In the genomic region with DNA sequence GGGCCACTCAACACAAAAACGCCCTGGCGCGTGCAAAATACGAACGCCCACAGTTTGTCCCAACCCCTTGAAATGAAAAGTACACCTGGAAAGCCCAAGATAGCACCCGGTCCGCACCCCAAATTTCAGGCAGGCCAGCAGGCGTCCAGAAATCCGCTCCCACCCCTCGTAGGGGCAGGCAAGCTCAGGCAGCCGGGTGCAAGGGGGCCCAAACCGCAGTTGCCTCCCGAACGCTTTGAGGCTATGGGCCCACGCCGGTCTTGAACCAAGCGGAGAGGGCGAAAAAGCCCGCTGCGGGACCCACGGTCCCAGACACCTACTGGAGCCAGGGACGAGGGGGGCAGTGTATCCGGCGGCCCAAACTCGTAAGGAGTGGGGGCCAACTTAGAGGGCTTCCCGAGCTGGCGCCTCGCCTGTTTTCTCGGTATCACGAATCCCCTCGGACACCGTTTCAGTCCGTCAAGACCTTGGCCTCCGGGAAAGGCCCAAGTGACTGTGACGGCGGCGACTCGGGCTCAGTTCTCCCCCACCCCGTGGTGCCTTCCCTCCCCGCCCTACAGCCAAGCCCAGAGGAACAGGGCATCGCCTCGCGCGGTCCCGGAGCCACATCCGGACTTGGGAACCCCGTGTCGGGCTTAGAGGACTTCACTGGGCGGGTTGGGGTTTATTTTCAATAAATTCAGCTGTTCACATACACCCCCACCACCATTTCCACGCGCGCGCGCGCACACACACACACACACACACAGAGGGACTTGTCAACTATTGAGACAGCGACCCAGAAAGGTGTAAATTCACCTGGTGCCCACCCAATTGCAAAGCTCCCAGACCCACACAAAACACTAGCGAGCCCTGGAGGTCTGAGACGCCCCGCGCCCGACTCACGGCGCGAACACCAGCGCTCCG, we compare ENCODE assay signal across 10 cellular contexts. TPM values are rescaled to one million over a fixed set of nuclear protein-coding genes. Genes with fewer than 3 reads are reported as not detected.
DNase-seq lines count a peak whose midpoint lies in the region; ATAC-seq and TF ChIP-seq lines count a peak whose summit lies in the region.
"Had no signal": no experiment of that assay in that cellular context is flagged by ENCODE, and none has a peak within 500 bp of the region (broad histone marks: within the 10 kb centered on the region; RNA-seq: fewer than 3 reads in every experiment).

No MANE protein-coding gene starts in this region.

- no TSS peak for BruUV-seq in Caco-2 (replicated peaks; lab: Mats Ljungman, UMichigan)

- H3K9me3 ChIP-seq in Caco-2 (no peaks in the 10 kb centered on the region), RWPE2 (ENCODE audit: severe bottlenecking) (no peaks in the 10 kb centered on the region), fibroblast of lung (ENCODE audit: control insufficient read depth, insufficient read depth, low read depth, low read length) (no peaks in the 10 kb centered on the region), parathyroid adenoma (ENCODE audit: control insufficient read depth, low read length) (peaks cover 7% of the 10 kb centered on the region)
- H3K9me3 ChIP-seq: SJCRH30 had no signal

- H3K27me3 ChIP-seq in Caco-2 (replicated peaks; ENCODE audit: control insufficient read depth, insufficient read depth, low read length) (no peaks in the 10 kb centered on the region; the same call in 1 of the 2 replicates), RWPE2 (ENCODE audit: insufficient read depth, poor library complexity, severe bottlenecking) (no peaks in the 10 kb centered on the region), fibroblast of lung (ENCODE audit: control insufficient read depth, insufficient read depth, low read length) (peaks cover 56% of the 10 kb centered on the region), parathyroid adenoma (ENCODE audit: control insufficient read depth, insufficient read depth, low read length) (peaks cover 34% of the 10 kb centered on the region)
- H3K27me3 ChIP-seq: SJCRH30 had no signal

- H3K4me1 ChIP-seq in Caco-2 (peaks cover 11% of the 10 kb centered on the region), RWPE2 (ENCODE audit: insufficient read depth, poor library complexity, severe bottlenecking) (no peaks in the 10 kb centered on the region), fibroblast of lung (ENCODE audit: control insufficient read depth, extremely low read depth, insufficient read depth, low read length) (peaks cover 2% of the 10 kb centered on the region), parathyroid adenoma (no peaks in the 10 kb centered on the region)
- H3K4me1 ChIP-seq: SJCRH30 had no signal

- H3K36me3 ChIP-seq in Caco-2 (ENCODE audit: control insufficient read depth, insufficient read depth, low read length) (no peaks in the 10 kb centered on the region), RWPE2 (ENCODE audit: low read depth) (no peaks in the 10 kb centered on the region), fibroblast of lung (ENCODE audit: control insufficient read depth, insufficient read depth, low read length) (no peaks in the 10 kb centered on the region), parathyroid adenoma (ENCODE audit: control insufficient read depth, insufficient read depth, low read length) (no peaks in the 10 kb centered on the region)
- H3K36me3 ChIP-seq: SJCRH30 had no signal

- TF ChIP-seq CTCF in Caco-2 (IDR thresholded peaks at IDR 0.05; ENCODE audit: insufficient read depth in 1 of 2, low read depth in 1 of 2, low read length in 1 of 2, severe bottlenecking in 1 of 2, unreplicated experiment in 1 of 2) = no peak
- TF ChIP-seq CTCF in RWPE2 (IDR thresholded peaks at IDR 0.05; ENCODE audit: poor library complexity, severe bottlenecking) = peak; percentile 70
- TF ChIP-seq CTCF in fibroblast of lung (conservative IDR thresholded peaks at IDR 0.05 in 1 of 2, IDR thresholded peaks at IDR 0.05 in 1 of 2; ENCODE audit: low read depth in 1 of 2, low read length in 2 of 2) = no peak
- no peak for TF ChIP-seq CTCF in parathyroid adenoma (IDR thresholded peaks at IDR 0.05)

- H2AFZ ChIP-seq in fibroblast of lung (ENCODE audit: low read length) (peak overlapping the region; percentile 28), parathyroid adenoma (peak overlapping the region; percentile 17)

- no peaks in the 10 kb centered on the region for H3K9me3 Mint-ChIP-seq in Caco-2 (ENCODE audit: unreplicated experiment)

- POLR2A ChIA-PET in Caco-2 (lab: Charles Lee) = no interaction called here

- H3K4me1 Mint-ChIP-seq in Caco-2 (ENCODE audit: low read depth, unreplicated experiment) = no peaks in the 10 kb centered on the region

- H3K27ac Mint-ChIP-seq in Caco-2 (ENCODE audit: unreplicated experiment) = no peak overlapping the region

- CTCF ChIA-PET in Caco-2 (lab: Charles Lee) = no interaction called here

- no peak for ATAC-seq in RWPE2 (ENCODE audit: low read depth)
- ATAC-seq in GM21390 (IDR thresholded peaks at IDR 0.05; ENCODE audit: unreplicated experiment) = no peak

- H3K4me2 ChIP-seq in fibroblast of lung (ENCODE audit: extremely low read depth, insufficient read depth, low read length) (peak overlapping the region; percentile 83), parathyroid adenoma (ENCODE audit: low read length) (peak overlapping the region; percentile 57)

- peaks cover 6% of the 10 kb centered on the region for H3K36me3 Mint-ChIP-seq in Caco-2 (ENCODE audit: insufficient read depth, unreplicated experiment)

- H3K79me2 ChIP-seq in fibroblast of lung (ENCODE audit: control insufficient read depth, insufficient read depth, low read length) (no peaks in the 10 kb centered on the region), parathyroid adenoma (no peaks in the 10 kb centered on the region)

- H4K20me1 ChIP-seq in fibroblast of lung (ENCODE audit: control insufficient read depth, extremely low read depth, insufficient read depth, low read length) = no peaks in the 10 kb centered on the region

- H3K4me3 ChIP-seq in Caco-2 (ENCODE audit: low read depth, low read length) (peak overlapping the region; percentile 42; the same call in 1 of the 2 replicates), RWPE2 (ENCODE audit: severe bottlenecking) (peak overlapping the region; percentile 55), fibroblast of lung (replicated peaks in 1 of 4; ENCODE audit: control extremely low read depth in 1 of 4, insufficient read depth in 1 of 4, low read depth in 3 of 4, low read length in 4 of 4) (peak overlapping the region; percentile 47 to 68 (median 58)), parathyroid adenoma (ENCODE audit: low read depth, low read length) (no peak overlapping the region)
- H3K4me3 ChIP-seq: lung, SJCRH30 had no signal

- H3K4me3 Mint-ChIP-seq in Caco-2 (ENCODE audit: unreplicated experiment) = peak overlapping the region; percentile 73

- intact Hi-C loops in Caco-2 (cut with micrococcal nuclease; ENCODE audit: unreplicated experiment) = loop anchor here (5.0 kb wide), 1 partner anchor 442 kb away; no protein-coding TSS in a partner anchor

- peak overlapping the region; percentile 52 for H3K9ac ChIP-seq in fibroblast of lung (ENCODE audit: insufficient read depth, low read length)
- H3K9ac ChIP-seq in parathyroid adenoma = no peak overlapping the region

- H3K27me3 Mint-ChIP-seq in Caco-2 (ENCODE audit: insufficient read depth, unreplicated experiment) = peaks cover 21% of the 10 kb centered on the region

- H3K27ac ChIP-seq in RWPE2 (ENCODE audit: poor library complexity, severe bottlenecking) = no peak overlapping the region
- no peak overlapping the region for H3K27ac ChIP-seq in fibroblast of lung (ENCODE audit: insufficient read depth, low read length)
- no peak overlapping the region for H3K27ac ChIP-seq in parathyroid adenoma
- H3K27ac ChIP-seq: SJCRH30 had no signal

- DNase-seq in Caco-2 (no peak), RWPE2 (ENCODE audit: low spot score) (no peak), fibroblast of lung (ENCODE audit: low read depth in 2 of 2) (no peak), NCI-H526 treated with DMSO at 0.1 percent for 48 hours (lab: John Stamatoyannopoulos, UW) (no peak), iPS-NIHi11 (ENCODE audit: low spot score) (no peak), NCI-H2196 (lab: John Stamatoyannopoulos, UW; ENCODE audit: unreplicated experiment) (no peak)
- DNase-seq: SJCRH30 had no signal

RNA-seq across cellular contexts. Expression of gene SATB2, which starts 6.2 kb away (rescaled TPM):
- total RNA-seq in Caco-2 (2022) (1.1 and 1.2 TPM in 2 replicates), fibroblast of lung (13.9 and 28.1 TPM in 2 replicates)
- 3.8 and 7.2 TPM in 2 replicates for polyA plus RNA-seq in fibroblast of lung
- 3.8 and 4.7 TPM in 2 replicates for polyA plus RNA-seq in fibroblast of lung (2012)
- polyA minus RNA-seq in fibroblast of lung (ENCODE audit: low replicate concordance) = 32.8 and 45.0 TPM in 2 replicates
